Comparison of ENCODE assay signal across 18 cellular contexts in the genomic region with DNA sequence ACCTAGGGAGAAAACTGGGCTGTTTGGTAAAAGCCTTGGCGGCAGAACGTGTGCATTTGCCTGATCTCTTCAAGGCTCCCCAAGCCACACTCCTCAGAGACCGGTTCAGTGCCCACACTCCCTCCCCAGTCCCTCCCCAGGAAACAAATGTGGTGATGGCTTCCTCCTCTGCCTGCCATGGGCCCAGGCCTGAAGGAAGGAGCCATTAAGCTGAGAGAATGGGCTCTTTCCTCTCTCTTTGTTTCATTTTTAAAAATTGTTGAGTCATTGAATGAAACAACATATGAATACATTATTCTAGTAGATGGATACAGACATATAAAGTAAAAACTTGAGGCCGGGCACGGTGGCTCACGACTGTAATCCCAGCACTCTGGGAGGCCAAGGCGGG. TPM values are rescaled to one million over a fixed set of nuclear protein-coding genes. Genes with fewer than 3 reads are reported as not detected.
A peak's percentile ranks its signal among the peaks of the same experiment; 100 is the strongest.
DNase-seq lines count a peak whose midpoint lies in the region; ATAC-seq and TF ChIP-seq lines count a peak whose summit lies in the region.
"Had no signal": no experiment of that assay in that cellular context is flagged by ENCODE, and none has a peak within 500 bp of the region (broad histone marks: within the 10 kb centered on the region; RNA-seq: fewer than 3 reads in every experiment).

No MANE protein-coding gene starts in this region.

- intact Hi-C loops in mucosa of descending colon (cut with DNase I, micrococcal nuclease), result no loop called here

- no peak overlapping the region for H3K4me3 ChIP-seq in mucosa of descending colon
- H3K4me3 ChIP-seq: heart right ventricle, transverse colon had no signal

- TF ChIP-seq CTCF in mucosa of descending colon (IDR thresholded peaks at IDR 0.05), result no peak

- H3K4me1 ChIP-seq in mucosa of descending colon (ENCODE audit: low read depth), result no peaks in the 10 kb centered on the region
- H3K4me1 ChIP-seq: transverse colon had no signal

- ATAC-seq in mucosa of descending colon (peak; percentile 38), GM18519 (IDR thresholded peaks at IDR 0.05; ENCODE audit: low FRiP score, unreplicated experiment) (no peak), HG02642 (IDR thresholded peaks at IDR 0.05; ENCODE audit: poor library complexity, unreplicated experiment) (no peak)
- ATAC-seq: left lobe of liver had no signal

- no peaks in the 10 kb centered on the region for H3K9me3 ChIP-seq in mucosa of descending colon
- H3K9me3 ChIP-seq: heart right ventricle, transverse colon had no signal

- H3K36me3 ChIP-seq in mucosa of descending colon (ENCODE audit: low read depth), result no peaks in the 10 kb centered on the region
- H3K36me3 ChIP-seq: heart right ventricle, transverse colon had no signal

- peak; percentile 18 for DNase-seq in NOMO-1 treated with DMSO at 0.1 percent for 48 hours (lab: John Stamatoyannopoulos, UW; ENCODE audit: unreplicated experiment)
- no peak for DNase-seq in NOMO-1 (lab: John Stamatoyannopoulos, UW; ENCODE audit: unreplicated experiment in 2 of 2)
- DNase-seq in Kasumi-1 (lab: John Stamatoyannopoulos, UW), result peak; percentile 67 to 74
- peak; percentile 49 for DNase-seq in activated effector memory CD4-positive, alpha-beta T cell treated with Interleukin-2 at 50 U/mL for 16 hours
- DNase-seq in mucosa of descending colon, result no peak
- DNase-seq in NCI-H1048 (lab: John Stamatoyannopoulos, UW), result no peak
- DNase-seq: 8988T; activated T-cell treated with anti-CD3 and anti-CD28 coated beads, Interleukin-2, amount 50 U/mL, for 4 hours; DMS53; H7; heart right ventricle; NCI-H1092 treated with DMSO at 0.1 percent for 48 hours; NCI-H446 treated with DMSO at 0.1 percent for 48 hours; stimulated activated CD4-positive, alpha-beta T cell treated with anti-CD3 and anti-CD28 coated beads, Interleukin-12 subunit alpha, Interleukin-12 subunit beta, amount 100 ng/mL, for 4 hours; transverse colon had no signal

RNA-seq across cellular contexts. Expression of a gene that starts 50.6 kb away (rescaled TPM):
- total RNA-seq in mucosa of descending colon, result 100 to 1,000 TPM; 204 to 256 (median 251) TPM

Comparison
In these comparisons a context has a peak if more than half of its experiments do, and no peak if none do; other contexts are left out.
1. DNase-seq: peak in NOMO-1 treated with DMSO at 0.1 percent for 48 hours (single experiment), Kasumi-1 (2 of 2) and activated effector memory CD4-positive, alpha-beta T cell treated with Interleukin-2 at 50 U/mL for 16 hours (single experiment); none in NOMO-1 (0 of 2), mucosa of descending colon (0 of 3) and NCI-H1048 (single experiment).